In the genomic region with DNA sequence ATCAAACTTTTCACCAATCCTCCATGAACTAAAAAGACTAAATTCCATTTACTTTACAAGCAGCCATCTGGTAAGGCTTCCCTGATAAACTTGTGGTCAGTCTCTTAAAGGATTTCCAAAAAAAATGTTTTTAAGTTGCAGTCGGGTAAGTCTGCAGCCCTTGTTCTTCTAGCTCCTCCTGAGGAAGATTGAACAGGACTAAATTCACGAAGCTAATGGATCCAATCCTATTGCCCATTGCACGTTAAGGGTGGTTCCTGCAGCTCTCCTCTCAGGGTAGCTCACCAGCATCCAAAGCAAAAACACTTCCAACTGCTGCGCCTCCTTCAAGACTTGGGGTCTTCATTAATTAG, we compare ENCODE assay signal across 9 cellular contexts. TPM values are rescaled to one million over a fixed set of nuclear protein-coding genes. Genes with fewer than 3 reads are reported as not detected.
DNase-seq lines count a peak whose midpoint lies in the region; ATAC-seq and TF ChIP-seq lines count a peak whose summit lies in the region.
"Had no signal": no experiment of that assay in that cellular context is flagged by ENCODE, and none has a peak within 500 bp of the region (broad histone marks: within the 10 kb centered on the region; RNA-seq: fewer than 3 reads in every experiment).

No MANE protein-coding gene starts in this region.

- H3K27me3 ChIP-seq in HCT116 (ENCODE audit: insufficient read depth, low read length) (no peaks in the 10 kb centered on the region), right cardiac atrium (ENCODE audit: control insufficient read depth, insufficient read depth) (no peaks in the 10 kb centered on the region)

- RAD21 ChIA-PET in HCT116 (lab: Charles Lee; ENCODE audit: low non-redundant PET in 1 of 2, low total read pairs in 2 of 2, uncharacterized antibody in 2 of 2, unreplicated experiment in 2 of 2), result interaction anchor here (1.0 to 2.3 kb wide), 3 partner anchors 175 to 358 kb away, joined by 4 to 9 read pairs (median 4); no protein-coding TSS in a partner anchor

- H3K36me3 Mint-ChIP-seq in T-helper 17 cell (ENCODE audit: low read depth), result peaks cover 5% of the 10 kb centered on the region
- H3K36me3 Mint-ChIP-seq in activated T-cell treated with anti-CD3 and anti-CD28 coated beads, Interleukin-2, amount 50 U/mL, for 24 hours (ENCODE audit: low read depth), result no peaks in the 10 kb centered on the region

- no peak for TF ChIP-seq RAD21 in HCT116 (IDR thresholded peaks at IDR 0.05; ENCODE audit: low read depth)

- peaks cover 29% of the 10 kb centered on the region for H3K27me3 Mint-ChIP-seq in T-helper 17 cell
- peaks cover 63% of the 10 kb centered on the region for H3K27me3 Mint-ChIP-seq in activated T-cell treated with anti-CD3 and anti-CD28 coated beads, Interleukin-2, amount 50 U/mL, for 24 hours

- H3K9ac ChIP-seq in HCT116 (ENCODE audit: low read length), result peak overlapping the region; percentile 91

- TF ChIP-seq CTCF in HCT116 (IDR thresholded peaks at IDR 0.05 in 2 of 3, conservative IDR thresholded peaks at IDR 0.05 in 1 of 3; ENCODE audit: borderline replicate concordance in 1 of 3, insufficient read depth in 1 of 3, low read depth in 2 of 3, low read length in 2 of 3) (no peak), retinal pigment epithelial cell (conservative IDR thresholded peaks at IDR 0.05; ENCODE audit: low read depth, low read length) (no peak)

- H3K4me3 Mint-ChIP-seq in T-helper 17 cell, result no peak overlapping the region
- H3K4me3 Mint-ChIP-seq in activated T-cell treated with anti-CD3 and anti-CD28 coated beads, Interleukin-2, amount 50 U/mL, for 24 hours, result no peak overlapping the region

- H3K9me3 ChIP-seq in HCT116 (ENCODE audit: control insufficient read depth in 1 of 2, insufficient read depth in 1 of 2, low read depth in 1 of 2, low read length in 2 of 2) (no peaks in the 10 kb centered on the region), T-helper 17 cell (ENCODE audit: control insufficient read depth, low read length, poor library complexity, severe bottlenecking) (no peaks in the 10 kb centered on the region), right cardiac atrium (ENCODE audit: control insufficient read depth, low read length) (no peaks in the 10 kb centered on the region)

- H3K4me1 Mint-ChIP-seq in T-helper 17 cell, result peaks cover 31% of the 10 kb centered on the region
- peaks cover 36% of the 10 kb centered on the region for H3K4me1 Mint-ChIP-seq in activated T-cell treated with anti-CD3 and anti-CD28 coated beads, Interleukin-2, amount 50 U/mL, for 24 hours (ENCODE audit: low read depth)

- H3K4me1 ChIP-seq in HCT116 (ENCODE audit: control insufficient read depth in 1 of 2, insufficient read depth in 2 of 2, low read length in 2 of 2) (peaks cover 58 to 90% of the 10 kb centered on the region in 2 experiments), right cardiac atrium (ENCODE audit: control insufficient read depth, insufficient read depth, low read length) (peaks cover 11% of the 10 kb centered on the region)

- CTCF ChIA-PET in HCT116 (lab: Charles Lee), result interaction anchor here (0.7 to 6.4 kb wide), 6 partner anchors 10 to 357 kb away, joined by 3 to 46 read pairs (median 4); no protein-coding TSS in a partner anchor

- no TSS peak for BruUV-seq in HCT116 (replicated peaks; lab: Mats Ljungman, UMichigan)

- H3K9me3 Mint-ChIP-seq in activated T-cell treated with anti-CD3 and anti-CD28 coated beads, Interleukin-2, amount 50 U/mL, for 24 hours, result no peaks in the 10 kb centered on the region
- H3K9me3 Mint-ChIP-seq: activated naive CD8-positive, alpha-beta T cell treated with anti-CD3 and anti-CD28 coated beads for 36 hours had no signal

- peaks cover 14% of the 10 kb centered on the region; the same call in 1 of the 2 replicates for H3K79me2 ChIP-seq in HCT116 (ENCODE audit: insufficient read depth, low read length)

- H4K20me1 ChIP-seq in HCT116 (ENCODE audit: insufficient read depth), result no peaks in the 10 kb centered on the region

- peak overlapping the region; percentile 98 for H3K4me2 ChIP-seq in HCT116 (ENCODE audit: low read length)

- DNase-seq in HCT116 (ENCODE audit: low read depth, low spot score), result no peak
- no peak for DNase-seq in T-helper 17 cell
- no peak for DNase-seq in right cardiac atrium
- DNase-seq in retinal pigment epithelial cell (ENCODE audit: low read depth), result no peak
- no peak for DNase-seq in activated T-cell treated with anti-CD3 and anti-CD28 coated beads, Interleukin-2, amount 50 U/mL, for 24 hours
- no peak for DNase-seq in NOMO-1 treated with DMSO at 0.1 percent for 48 hours (lab: John Stamatoyannopoulos, UW; ENCODE audit: unreplicated experiment)
- DNase-seq in NCI-H446 treated with DMSO at 0.1 percent for 48 hours (lab: John Stamatoyannopoulos, UW), result no peak
- DNase-seq in NK-92 treated with Interleukin-12 subunit alpha and Interleukin-12 subunit beta, amount 100 ng/mL, for 24 hours (lab: John Stamatoyannopoulos, UW), result no peak
- DNase-seq: activated naive CD8-positive, alpha-beta T cell treated with anti-CD3 and anti-CD28 coated beads for 36 hours had no signal

- 41% methylated on average over 4 of the region's 4 CpGs for WGBS in right cardiac atrium

- H3K27ac ChIP-seq in HCT116 (ENCODE audit: low read depth, low read length) (no peak overlapping the region), right cardiac atrium (ENCODE audit: low read length) (peak overlapping the region; percentile 59)

- TF ChIP-seq POLR2A in HCT116 (IDR thresholded peaks at IDR 0.05; ENCODE audit: borderline replicate concordance, extremely low read depth, insufficient read depth, insufficient read length), result no peak

- ATAC-seq in HCT116 (no peak), T-helper 17 cell (no peak), right cardiac atrium (no peak)

- H3K36me3 ChIP-seq in HCT116 (ENCODE audit: control insufficient read depth in 1 of 2, insufficient read depth in 2 of 2, low read length in 2 of 2), result no peaks in the 10 kb centered on the region

- H3K27ac Mint-ChIP-seq in T-helper 17 cell, result peak overlapping the region; percentile 21
- H3K27ac Mint-ChIP-seq in activated T-cell treated with anti-CD3 and anti-CD28 coated beads, Interleukin-2, amount 50 U/mL, for 24 hours, result no peak overlapping the region
- H3K27ac Mint-ChIP-seq: activated naive CD8-positive, alpha-beta T cell treated with anti-CD3 and anti-CD28 coated beads for 36 hours had no signal

- H3K4me3 ChIP-seq in HCT116 (replicated peaks in 1 of 2; ENCODE audit: low read depth in 1 of 2, low read length in 2 of 2), result no peak overlapping the region; a peak in 1 of 4 replicates
- peak overlapping the region; percentile 43 for H3K4me3 ChIP-seq in right cardiac atrium (ENCODE audit: low read length)
- H3K4me3 ChIP-seq in retinal pigment epithelial cell (ENCODE audit: low read length), result peak overlapping the region; percentile 100

- no peaks in the 10 kb centered on the region for H3K9me2 ChIP-seq in HCT116 (ENCODE audit: insufficient read depth)

- intact Hi-C loops in HCT116 (cut with micrococcal nuclease), result loop anchor here (5.0 to 10.0 kb wide), 3 partner anchors 66 to 534 kb away; no protein-coding TSS in a partner anchor
- intact Hi-C loops in right cardiac atrium (cut with DNase I), result loop anchor here (5.0 to 10.0 kb wide), 11 partner anchors 64 to 356 kb away; no protein-coding TSS in a partner anchor

- POLR2A ChIA-PET in HCT116 (lab: Charles Lee), result interaction anchor here (1.0 to 1.9 kb wide), 4 partner anchors 177 to 358 kb away, joined by 3 to 10 read pairs (median 5); no protein-coding TSS in a partner anchor

- H2AFZ ChIP-seq in HCT116 (ENCODE audit: low read depth, low read length, poor library complexity, severe bottlenecking), result no peak overlapping the region

TF ChIP-seq in HCT116, 20 proteins besides CTCF, POLR2A, EP300 and RAD21 (continues in another document):
- TF ChIP-seq, protein P1, sequence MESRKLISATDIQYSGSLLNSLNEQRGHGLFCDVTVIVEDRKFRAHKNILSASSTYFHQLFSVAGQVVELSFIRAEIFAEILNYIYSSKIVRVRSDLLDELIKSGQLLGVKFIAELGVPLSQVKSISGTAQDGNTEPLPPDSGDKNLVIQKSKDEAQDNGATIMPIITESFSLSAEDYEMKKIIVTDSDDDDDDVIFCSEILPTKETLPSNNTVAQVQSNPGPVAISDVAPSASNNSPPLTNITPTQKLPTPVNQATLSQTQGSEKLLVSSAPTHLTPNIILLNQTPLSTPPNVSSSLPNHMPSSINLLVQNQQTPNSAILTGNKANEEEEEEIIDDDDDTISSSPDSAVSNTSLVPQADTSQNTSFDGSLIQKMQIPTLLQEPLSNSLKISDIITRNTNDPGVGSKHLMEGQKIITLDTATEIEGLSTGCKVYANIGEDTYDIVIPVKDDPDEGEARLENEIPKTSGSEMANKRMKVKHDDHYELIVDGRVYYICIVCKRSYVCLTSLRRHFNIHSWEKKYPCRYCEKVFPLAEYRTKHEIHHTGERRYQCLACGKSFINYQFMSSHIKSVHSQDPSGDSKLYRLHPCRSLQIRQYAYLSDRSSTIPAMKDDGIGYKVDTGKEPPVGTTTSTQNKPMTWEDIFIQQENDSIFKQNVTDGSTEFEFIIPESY (IDR thresholded peaks at IDR 0.05; ENCODE audit: extremely low read depth, insufficient replicate concordance, low read length), result no peak
- no peak for TF ChIP-seq EZH2phosphoT487 (IDR thresholded peaks at IDR 0.05; ENCODE audit: borderline replicate concordance)
- TF ChIP-seq JUND (IDR thresholded peaks at IDR 0.05), result no peak
- no peak for TF ChIP-seq EZH2 (IDR thresholded peaks at IDR 0.05)
- TF ChIP-seq SIN3A (IDR thresholded peaks at IDR 0.05; ENCODE audit: low read depth), result no peak
- TF ChIP-seq FOSL1 (IDR thresholded peaks at IDR 0.05; ENCODE audit: low read depth), result no peak
- TF ChIP-seq ELF1 (IDR thresholded peaks at IDR 0.05; ENCODE audit: borderline replicate concordance, low read depth), result no peak
- no peak for TF ChIP-seq SP1 (IDR thresholded peaks at IDR 0.05; ENCODE audit: low read depth)
- TF ChIP-seq, protein P2, sequence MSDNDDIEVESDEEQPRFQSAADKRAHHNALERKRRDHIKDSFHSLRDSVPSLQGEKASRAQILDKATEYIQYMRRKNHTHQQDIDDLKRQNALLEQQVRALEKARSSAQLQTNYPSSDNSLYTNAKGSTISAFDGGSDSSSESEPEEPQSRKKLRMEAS (IDR thresholded peaks at IDR 0.05), result no peak
- TF ChIP-seq EGR1 (IDR thresholded peaks at IDR 0.05; ENCODE audit: low read depth), result no peak

RNA-seq across cellular contexts. Expression of a gene that starts 2.8 kb away (rescaled TPM):
- total RNA-seq in HCT116 (2021; ENCODE audit: unreplicated experiment), result 32.9 TPM
- 31.8 and 41.9 TPM in 2 replicates for polyA plus RNA-seq in HCT116 (2012)
- 1 to 10 TPM; 2.4 to 3.1 TPM for total RNA-seq in T-helper 17 cell
- 10 to 100 TPM; 22.8 to 59.5 (median 27.8) TPM for total RNA-seq in right cardiac atrium
- polyA plus RNA-seq in right cardiac atrium, result 31.1 TPM

Comparison
In these comparisons a context has a peak if more than half of its experiments do, and no peak if none do; other contexts are left out.
1. H3K4me3 ChIP-seq: peak in right cardiac atrium (single experiment) and retinal pigment epithelial cell (single experiment); none in HCT116 (0 of 2).